Comparison of ENCODE assay signal across 11 cellular contexts in the genomic region with DNA sequence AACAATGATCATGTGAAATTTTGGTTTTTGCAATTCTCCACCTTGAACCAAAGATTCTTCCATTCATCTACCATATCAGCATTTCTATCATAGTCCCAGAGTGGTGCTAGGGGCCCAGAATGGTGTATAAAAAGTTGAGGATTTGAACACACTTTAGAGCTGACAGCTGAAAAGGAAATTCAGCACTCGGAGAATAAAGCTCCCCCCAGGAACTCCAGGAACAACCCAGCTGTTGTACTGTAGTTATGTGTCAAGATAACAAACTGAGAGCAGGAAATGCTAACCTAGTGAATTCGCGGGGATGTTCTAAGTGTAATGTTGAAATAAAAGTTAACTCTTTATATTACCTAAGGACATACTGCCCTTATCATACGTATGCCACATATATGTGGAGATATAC.
DNase-seq lines count a peak whose midpoint lies in the region; ATAC-seq and TF ChIP-seq lines count a peak whose summit lies in the region.
"Had no signal": no experiment of that assay in that cellular context is flagged by ENCODE, and none has a peak within 500 bp of the region (broad histone marks: within the 10 kb centered on the region; RNA-seq: fewer than 3 reads in every experiment).

No MANE protein-coding gene starts in this region.

- peaks cover 5 to 19% of the 10 kb centered on the region in 2 donors for H3K4me1 ChIP-seq in left lung
- peaks cover 20% of the 10 kb centered on the region for H3K4me1 ChIP-seq in suprapubic skin

- H3K9me3 ChIP-seq in left lung (no peaks in the 10 kb centered on the region), suprapubic skin (no peaks in the 10 kb centered on the region)
- H3K9me3 ChIP-seq: MG63, tibial nerve had no signal

- peak; percentile 73 for ATAC-seq in left lung
- no peak for ATAC-seq in GM21717 (IDR thresholded peaks at IDR 0.05; ENCODE audit: unreplicated experiment)

- TF ChIP-seq CTCF in choroid plexus epithelial cell (conservative IDR thresholded peaks at IDR 0.05; ENCODE audit: low read depth, low read length): no peak
- no peak for TF ChIP-seq CTCF in left lung (IDR thresholded peaks at IDR 0.05)
- TF ChIP-seq CTCF in suprapubic skin (IDR thresholded peaks at IDR 0.05): no peak

- no peak for TF ChIP-seq POLR2A in suprapubic skin (IDR thresholded peaks at IDR 0.05)

- intact Hi-C loops in left lung (cut with DNase I): no loop called here

- DNase-seq in NCI-H510A (lab: John Stamatoyannopoulos, UW): peak; percentile 29
- DNase-seq in choroid plexus epithelial cell (ENCODE audit: low read depth): peak; percentile 84
- DNase-seq in left lung: no peak
- DNase-seq in suprapubic skin (ENCODE audit: low spot score in 2 of 2): no peak
- DNase-seq in activated CD4-positive, alpha-beta T cell treated with anti-CD3 and anti-CD28 coated beads for 4 hours: no peak
- DNase-seq in activated CD8-positive, alpha-beta memory T cell treated with anti-CD3 and anti-CD28 coated beads, Interleukin-2, amount 50 U/mL, for 48 hours: no peak
- DNase-seq: GDM1 had no signal

- H3K27ac ChIP-seq in left lung: peak overlapping the region; percentile 67 to 76
- peak overlapping the region; percentile 75 for H3K27ac ChIP-seq in suprapubic skin

- H3K4me3 ChIP-seq in choroid plexus epithelial cell (ENCODE audit: low read depth, low read length): no peak overlapping the region
- no peak overlapping the region for H3K4me3 ChIP-seq in left lung
- H3K4me3 ChIP-seq in suprapubic skin: no peak overlapping the region
- H3K4me3 ChIP-seq: skin epidermis had no signal

- H3K27me3 ChIP-seq in left lung: no peaks in the 10 kb centered on the region
- no peaks in the 10 kb centered on the region for H3K27me3 ChIP-seq in suprapubic skin
- H3K27me3 ChIP-seq: MG63, tibial nerve had no signal

- WGBS in suprapubic skin: 31% methylated on average over 4 of the region's 4 CpGs

- no peaks in the 10 kb centered on the region for H3K36me3 ChIP-seq in left lung
- no peaks in the 10 kb centered on the region for H3K36me3 ChIP-seq in suprapubic skin
- H3K36me3 ChIP-seq: tibial nerve had no signal

- TF ChIP-seq EP300 in suprapubic skin (IDR thresholded peaks at IDR 0.05): no peak

Comparison
In these comparisons a context has a peak if more than half of its experiments do, and no peak if none do; other contexts are left out.
1. DNase-seq: peak in NCI-H510A (single experiment) and choroid plexus epithelial cell (single experiment); none in left lung (0 of 2), suprapubic skin (0 of 2), activated CD4-positive, alpha-beta T cell treated with anti-CD3 and anti-CD28 coated beads for 4 hours (0 of 2) and activated CD8-positive, alpha-beta memory T cell treated with anti-CD3 and anti-CD28 coated beads, Interleukin-2, amount 50 U/mL, for 48 hours (single experiment).